11 cellular contexts compared by ENCODE assay signal in genomic region chr4:56723201-56723605, GRCh38. TPM values are rescaled to one million over a fixed set of nuclear protein-coding genes. Genes with fewer than 3 reads are reported as not detected.
DNase-seq lines count a peak whose midpoint lies in the region; ATAC-seq and TF ChIP-seq lines count a peak whose summit lies in the region.
"Had no signal": no experiment of that assay in that cellular context is flagged by ENCODE, and none has a peak within 500 bp of the region (broad histone marks: within the 10 kb centered on the region; RNA-seq: fewer than 3 reads in every experiment).

No MANE protein-coding gene starts in this region.

- no peak overlapping the region for H3K4me3 Mint-ChIP-seq in stimulated activated naive B cell treated with anti-CD40 and anti-IgM and Interleukin-4, amounts not matched to agents 10 μg/mL and 1 μg/mL and 100 μg/mL, for 72 hours

- H3K36me3 Mint-ChIP-seq in stimulated activated naive B cell treated with anti-CD40 and anti-IgM and Interleukin-4, amounts not matched to agents 10 μg/mL and 1 μg/mL and 100 μg/mL, for 72 hours, result peaks cover 0 to 2% of the 10 kb centered on the region in 2 donors

- no peaks in the 10 kb centered on the region for H3K9me3 Mint-ChIP-seq in stimulated activated naive B cell treated with anti-CD40 and anti-IgM and Interleukin-4, amounts not matched to agents 10 μg/mL and 1 μg/mL and 100 μg/mL, for 72 hours

- H3K4me3 ChIP-seq in fibroblast of villous mesenchyme (ENCODE audit: low read depth, low read length), result no peak overlapping the region
- H3K4me3 ChIP-seq: thyroid gland had no signal

- DNase-seq in activated T-cell treated with anti-CD3 and anti-CD28 coated beads for 24 hours (ENCODE audit: low read depth), result peak; percentile 4
- no peak for DNase-seq in activated T-cell treated with anti-CD3 and anti-CD28 coated beads, Interleukin-2, amount 50 U/mL, for 1 hour
- DNase-seq in M059J (ENCODE audit: low read depth), result peak; percentile 22
- DNase-seq in fibroblast of villous mesenchyme (ENCODE audit: low read depth), result peak; percentile 11
- DNase-seq in stimulated activated naive B cell treated with anti-CD40 and anti-IgM and Interleukin-4, amounts not matched to agents 10 μg/mL and 1 μg/mL and 100 μg/mL, for 72 hours, result no peak
- DNase-seq in NCI-H1105 (lab: John Stamatoyannopoulos, UW), result no peak
- DNase-seq in RPMI8226, result no peak
- no peak for DNase-seq in D341Med (ENCODE audit: low spot score)
- DNase-seq: NCI-H1694, T1000, thyroid gland had no signal

- no peak overlapping the region for H3K27ac Mint-ChIP-seq in stimulated activated naive B cell treated with anti-CD40 and anti-IgM and Interleukin-4, amounts not matched to agents 10 μg/mL and 1 μg/mL and 100 μg/mL, for 72 hours

- H3K27me3 Mint-ChIP-seq in stimulated activated naive B cell treated with anti-CD40 and anti-IgM and Interleukin-4, amounts not matched to agents 10 μg/mL and 1 μg/mL and 100 μg/mL, for 72 hours, result no peaks in the 10 kb centered on the region

- ATAC-seq in stimulated activated naive B cell treated with anti-CD40 and anti-IgM and Interleukin-4, amounts not matched to agents 10 μg/mL and 1 μg/mL and 100 μg/mL, for 72 hours (replicated peaks), result peak; percentile 46 to 76

- no peak for TF ChIP-seq CTCF in fibroblast of villous mesenchyme (IDR thresholded peaks at IDR 0.05; ENCODE audit: insufficient read depth, low read depth, low read length)

- peaks cover 4 to 8% of the 10 kb centered on the region in 2 donors for H3K4me1 Mint-ChIP-seq in stimulated activated naive B cell treated with anti-CD40 and anti-IgM and Interleukin-4, amounts not matched to agents 10 μg/mL and 1 μg/mL and 100 μg/mL, for 72 hours

RNA-seq across cellular contexts. Expression of gene HOPX, which starts 42.1 kb away (rescaled TPM):
- 4.3 and 5.6 TPM in 2 replicates for total RNA-seq in M059J (2014; rRNA removed; shearing (Covaris generic))
- total RNA-seq in fibroblast of villous mesenchyme, result under 0.01 and 0.97 TPM in 2 replicates

Comparison
In these comparisons a context has a peak if more than half of its experiments do, and no peak if none do; other contexts are left out.
1. DNase-seq: peak in activated T-cell treated with anti-CD3 and anti-CD28 coated beads for 24 hours (single experiment), M059J (single experiment) and fibroblast of villous mesenchyme (single experiment); none in activated T-cell treated with anti-CD3 and anti-CD28 coated beads, Interleukin-2, amount 50 U/mL, for 1 hour (single experiment), stimulated activated naive B cell treated with anti-CD40 and anti-IgM and Interleukin-4, amounts not matched to agents 10 μg/mL and 1 μg/mL and 100 μg/mL, for 72 hours (single experiment), NCI-H1105 (single experiment), RPMI8226 (single experiment) and D341Med (single experiment).